7 cellular contexts compared by ENCODE assay signal in the genomic region with DNA sequence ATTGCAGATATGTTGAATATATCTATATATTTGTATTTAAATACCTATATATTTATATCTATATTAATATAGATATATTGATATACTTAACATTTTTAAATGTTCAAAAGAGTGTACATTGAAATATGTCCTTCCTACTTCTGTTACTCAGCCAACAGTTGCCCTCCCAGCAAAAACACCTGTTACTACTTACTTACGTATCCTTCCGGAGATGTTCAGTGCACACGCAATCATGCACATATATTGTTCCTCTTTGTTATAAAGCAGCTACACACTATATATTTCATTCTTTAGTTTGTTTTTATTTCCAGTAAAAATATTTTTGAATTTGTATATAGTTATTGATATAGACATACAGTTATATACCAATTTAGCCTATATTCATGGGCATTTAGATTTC.
"Had no signal": no experiment of that assay in that cellular context is flagged by ENCODE, and none has a peak within 500 bp of the region (broad histone marks: within the 10 kb centered on the region; RNA-seq: fewer than 3 reads in every experiment).

No MANE protein-coding gene starts in this region.

- FAIRE-seq: GM12878, GM12891, GM12892, GM18507, GM19239 had no signal

- H3K4me3 ChIP-seq: GM12878 had no signal

- ATAC-seq: GM12878 had no signal

- DNase-seq: GDM1, GF-D8 had no signal
